1 cellular context compared by ENCODE assay signal in the genomic region with DNA sequence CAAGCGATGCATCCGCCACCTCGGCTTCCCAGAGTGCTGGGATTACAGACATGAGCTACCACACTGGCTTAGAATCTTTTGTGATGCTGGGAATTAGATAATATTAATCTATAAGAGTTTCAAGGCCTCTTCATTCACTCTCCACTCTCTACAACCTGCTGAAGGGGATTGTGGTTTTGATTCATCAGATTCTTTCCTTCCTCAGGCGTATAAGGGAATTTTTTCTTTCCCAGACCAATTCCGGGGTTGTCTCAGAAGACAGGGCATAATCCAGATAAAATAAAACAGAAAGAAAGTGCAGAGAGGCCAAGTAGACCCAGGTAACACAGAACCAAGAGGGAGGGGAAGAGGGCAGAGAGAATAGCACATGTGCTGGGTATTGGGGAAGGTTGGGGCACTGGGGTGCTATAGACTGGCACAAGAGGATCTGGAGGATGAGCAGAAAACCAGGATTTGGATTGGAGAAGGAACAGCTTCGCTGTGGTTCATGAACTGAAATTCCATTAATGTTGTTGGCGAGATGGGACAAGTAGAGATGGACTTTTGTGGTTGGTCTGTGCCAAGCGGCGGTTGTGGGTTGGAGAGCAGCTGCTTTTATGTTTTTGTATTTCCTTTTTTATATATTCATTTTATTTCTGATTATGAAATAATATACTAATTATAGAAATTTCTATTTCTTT.
TF ChIP-seq lines count a peak whose summit lies in the region.

No MANE protein-coding gene starts in this region.

TF ChIP-seq in H1, 55 proteins besides CTCF, POLR2A, EP300 and RAD21:
- no peak for TF ChIP-seq PHF8 (conservative IDR thresholded peaks at IDR 0.05; ENCODE audit: low read depth, low read length)
- TF ChIP-seq RFX5 (IDR thresholded peaks at IDR 0.05; ENCODE audit: borderline replicate concordance, low read depth, low read length) = no peak
- no peak for TF ChIP-seq SP4 (IDR thresholded peaks at IDR 0.05; ENCODE audit: low read length)
- TF ChIP-seq, protein P1, sequence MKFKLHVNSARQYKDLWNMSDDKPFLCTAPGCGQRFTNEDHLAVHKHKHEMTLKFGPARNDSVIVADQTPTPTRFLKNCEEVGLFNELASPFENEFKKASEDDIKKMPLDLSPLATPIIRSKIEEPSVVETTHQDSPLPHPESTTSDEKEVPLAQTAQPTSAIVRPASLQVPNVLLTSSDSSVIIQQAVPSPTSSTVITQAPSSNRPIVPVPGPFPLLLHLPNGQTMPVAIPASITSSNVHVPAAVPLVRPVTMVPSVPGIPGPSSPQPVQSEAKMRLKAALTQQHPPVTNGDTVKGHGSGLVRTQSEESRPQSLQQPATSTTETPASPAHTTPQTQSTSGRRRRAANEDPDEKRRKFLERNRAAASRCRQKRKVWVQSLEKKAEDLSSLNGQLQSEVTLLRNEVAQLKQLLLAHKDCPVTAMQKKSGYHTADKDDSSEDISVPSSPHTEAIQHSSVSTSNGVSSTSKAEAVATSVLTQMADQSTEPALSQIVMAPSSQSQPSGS (IDR thresholded peaks at IDR 0.05; ENCODE audit: low read length) = no peak
- TF ChIP-seq SP2 (IDR thresholded peaks at IDR 0.05; ENCODE audit: low read length) = no peak
- TF ChIP-seq, protein P2, sequence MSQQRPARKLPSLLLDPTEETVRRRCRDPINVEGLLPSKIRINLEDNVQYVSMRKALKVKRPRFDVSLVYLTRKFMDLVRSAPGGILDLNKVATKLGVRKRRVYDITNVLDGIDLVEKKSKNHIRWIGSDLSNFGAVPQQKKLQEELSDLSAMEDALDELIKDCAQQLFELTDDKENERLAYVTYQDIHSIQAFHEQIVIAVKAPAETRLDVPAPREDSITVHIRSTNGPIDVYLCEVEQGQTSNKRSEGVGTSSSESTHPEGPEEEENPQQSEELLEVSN (IDR thresholded peaks at IDR 0.05) = no peak
- no peak for TF ChIP-seq KDM5A (IDR thresholded peaks at IDR 0.05; ENCODE audit: low read length)
- TF ChIP-seq JUN (IDR thresholded peaks at IDR 0.05; ENCODE audit: low read depth, low read length) = no peak
- no peak for TF ChIP-seq SIRT6 (IDR thresholded peaks at IDR 0.05; ENCODE audit: low read length)
- TF ChIP-seq SP1 (IDR thresholded peaks at IDR 0.05; ENCODE audit: low read depth, low read length) = no peak
- TF ChIP-seq KDM1A (IDR thresholded peaks at IDR 0.05; ENCODE audit: borderline replicate concordance, low read length) = no peak
- TF ChIP-seq CTBP2 (IDR thresholded peaks at IDR 0.05; ENCODE audit: borderline replicate concordance, insufficient read depth, insufficient read length, low read length) = no peak
